29 cellular contexts compared by ENCODE assay signal in the genomic region with DNA sequence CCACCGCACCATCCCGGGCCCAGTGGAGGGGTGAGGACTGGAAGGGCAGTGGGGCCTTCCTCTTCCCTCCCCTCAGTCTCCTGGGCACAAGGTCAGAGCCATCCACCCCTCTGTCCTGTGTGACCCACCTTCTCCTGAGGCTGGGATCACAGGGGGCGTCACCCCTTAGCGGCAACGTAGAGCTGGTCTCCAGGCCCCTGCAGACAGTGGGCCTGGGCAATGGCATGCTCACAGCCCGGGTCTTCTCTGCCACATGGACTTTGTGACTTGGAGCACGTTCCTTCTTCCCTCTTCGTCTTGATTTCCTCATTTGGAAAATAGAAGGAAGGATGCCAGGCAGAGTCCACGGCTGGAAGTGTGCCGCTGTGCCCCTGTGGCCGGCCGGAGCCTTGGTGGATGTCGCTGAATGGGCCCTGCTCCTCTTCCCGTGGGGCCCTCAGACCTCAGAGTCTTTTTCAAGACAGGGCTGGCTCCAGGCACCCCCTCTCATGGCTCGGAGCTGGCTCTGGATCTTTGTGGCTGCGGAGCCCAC. TPM values are rescaled to one million over a fixed set of nuclear protein-coding genes. Genes with fewer than 3 reads are reported as not detected.
DNase-seq lines count a peak whose midpoint lies in the region; ATAC-seq and TF ChIP-seq lines count a peak whose summit lies in the region.
"Had no signal": no experiment of that assay in that cellular context is flagged by ENCODE, and none has a peak within 500 bp of the region (broad histone marks: within the 10 kb centered on the region; RNA-seq: fewer than 3 reads in every experiment).

No MANE protein-coding gene starts in this region.

- no peak overlapping the region for H3K4me3 ChIP-seq in HEK293 (ENCODE audit: low read depth, low read length)
- H3K4me3 ChIP-seq in duodenal mucosa (ENCODE audit: low read depth in 1 of 2, low read length in 2 of 2) = peak overlapping the region; percentile 46 to 60
- no peak overlapping the region for H3K4me3 ChIP-seq in mucosa of stomach (ENCODE audit: low read length)
- H3K4me3 ChIP-seq in subcutaneous abdominal adipose tissue (ENCODE audit: low read depth in 1 of 5, low read length in 5 of 5) = no peak overlapping the region
- H3K4me3 ChIP-seq: cardiac muscle cell, coronary artery, SJSA1, thoracic aorta had no signal

- H3K36me3 ChIP-seq in HEK293 (ENCODE audit: control insufficient read depth in 2 of 2, insufficient read depth in 1 of 2, low read length in 2 of 2) (no peaks in the 10 kb centered on the region), duodenal mucosa (ENCODE audit: control insufficient read depth in 1 of 2, insufficient read depth in 2 of 2, low read length in 2 of 2) (peaks cover 0 to 3% of the 10 kb centered on the region in 2 donors), mucosa of stomach (ENCODE audit: control insufficient read depth, insufficient read depth, low read length) (no peaks in the 10 kb centered on the region), subcutaneous abdominal adipose tissue (ENCODE audit: control insufficient read depth in 5 of 5, insufficient read depth in 5 of 5, low read length in 5 of 5) (peaks cover 0 to 2% (median 0%) of the 10 kb centered on the region in 5 donors)
- H3K36me3 ChIP-seq: cardiac muscle cell, SJSA1, thoracic aorta had no signal

- no peak overlapping the region for H3K27ac Mint-ChIP-seq in CD4-positive, alpha-beta T cell
- H3K27ac Mint-ChIP-seq: activated T-helper 17 cell treated with anti-CD3 and anti-CD28 coated beads, Interleukin-2, amount 50 U/mL, for 72 hours; T-cell had no signal

- H3K9me3 Mint-ChIP-seq in CD4-positive, alpha-beta T cell = no peaks in the 10 kb centered on the region
- H3K9me3 Mint-ChIP-seq: activated naive CD4-positive, alpha-beta T cell treated with anti-CD3 and anti-CD28 coated beads, Interleukin-2, amount 50 U/mL, for 72 hours; activated T-helper 17 cell treated with anti-CD3 and anti-CD28 coated beads, Interleukin-2, amount 50 U/mL, for 72 hours; nephron; stimulated activated effector memory CD8-positive, alpha-beta T cell treated with anti-CD3 and anti-CD28 coated beads, Interleukin-12 subunit alpha, Interleukin-12 subunit beta, amount 100 ng/mL, for 72 hours; T-cell had no signal

- H3K27ac ChIP-seq in HEK293 (ENCODE audit: extremely low read depth, low read depth, low read length) (no peak overlapping the region), duodenal mucosa (ENCODE audit: low read depth, low read length) (peak overlapping the region; percentile 83), subcutaneous abdominal adipose tissue (ENCODE audit: low read depth, low read length) (peak overlapping the region; percentile 55)
- H3K27ac ChIP-seq in CD4-positive, alpha-beta T cell (ENCODE audit: low read depth, low read length) = no peak overlapping the region
- H3K27ac ChIP-seq: cardiac muscle cell, coronary artery, SJSA1, thoracic aorta had no signal

- no peak for DNase-seq in CD4-positive, alpha-beta T cell
- DNase-seq: activated CD4-positive, alpha-beta T cell treated with anti-CD3 and anti-CD28 coated beads, Interleukin-2, amount 50 U/mL, for 48 hours; activated CD8-positive, alpha-beta memory T cell treated with anti-CD3 and anti-CD28 coated beads, Interleukin-2, amount 50 U/mL, for 48 hours; anterior cingulate cortex; C1 segment of cervical spinal cord; foreskin fibroblast; midbrain; NCI-H1417; NCI-H2081 treated with DMSO at 0.1 percent for 48 hours; NCI-H226; stimulated activated CD4-positive, alpha-beta T cell treated with anti-CD3 and anti-CD28 coated beads, Interleukin-4, amount 100 ng/mL, for 24 hours; T-cell had no signal

- intact Hi-C loops in CD4-positive, alpha-beta T cell (cut with DNase I, micrococcal nuclease) = no loop called here

- no peak overlapping the region for H3K4me3 Mint-ChIP-seq in CD4-positive, alpha-beta T cell
- H3K4me3 Mint-ChIP-seq: activated T-helper 17 cell treated with anti-CD3 and anti-CD28 coated beads, Interleukin-2, amount 50 U/mL, for 72 hours; nephron; stimulated activated effector memory CD8-positive, alpha-beta T cell treated with anti-CD3 and anti-CD28 coated beads, Interleukin-12 subunit alpha, Interleukin-12 subunit beta, amount 100 ng/mL, for 72 hours; T-cell had no signal

- POLR2A ChIA-PET in HEK293 (lab: Yijun Ruan, JAX) = no interaction called here
- POLR2A ChIA-PET in CD4-positive, alpha-beta T cell (lab: Charles Lee) = no interaction called here

- H3K27me3 ChIP-seq in duodenal mucosa (ENCODE audit: control insufficient read depth in 1 of 2, insufficient read depth in 2 of 2, low read length in 2 of 2) = no peaks in the 10 kb centered on the region
- H3K27me3 ChIP-seq in mucosa of stomach (ENCODE audit: control insufficient read depth, insufficient read depth, low read length) = no peaks in the 10 kb centered on the region
- peaks cover 0 to 2% (median 0%) of the 10 kb centered on the region in 5 donors for H3K27me3 ChIP-seq in subcutaneous abdominal adipose tissue (ENCODE audit: control insufficient read depth in 5 of 5, insufficient read depth in 4 of 5, low read length in 5 of 5)
- no peaks in the 10 kb centered on the region for H3K27me3 ChIP-seq in CD4-positive, alpha-beta T cell (ENCODE audit: control insufficient read depth, insufficient read depth, low read length)
- H3K27me3 ChIP-seq: cardiac muscle cell, SJSA1 had no signal

- no peaks in the 10 kb centered on the region for H3K27me3 Mint-ChIP-seq in CD4-positive, alpha-beta T cell
- H3K27me3 Mint-ChIP-seq: activated T-helper 17 cell treated with anti-CD3 and anti-CD28 coated beads, Interleukin-2, amount 50 U/mL, for 72 hours; T-cell had no signal

- no peaks in the 10 kb centered on the region for H3K9me3 ChIP-seq in HEK293 (ENCODE audit: control insufficient read depth, insufficient read depth, low read depth, low read length)
- no peaks in the 10 kb centered on the region for H3K9me3 ChIP-seq in duodenal mucosa (ENCODE audit: control insufficient read depth in 1 of 2, low read length in 2 of 2)
- no peaks in the 10 kb centered on the region for H3K9me3 ChIP-seq in mucosa of stomach (ENCODE audit: control insufficient read depth, low read length)
- H3K9me3 ChIP-seq in subcutaneous abdominal adipose tissue (ENCODE audit: control insufficient read depth in 5 of 5, low read length in 5 of 5) = peaks cover 0 to 2% (median 0%) of the 10 kb centered on the region in 5 donors
- H3K9me3 ChIP-seq in CD4-positive, alpha-beta T cell (ENCODE audit: control insufficient read depth, low read length) = no peaks in the 10 kb centered on the region
- H3K9me3 ChIP-seq: SJSA1, thoracic aorta had no signal

- ATAC-seq in CD4-positive, alpha-beta T cell (ENCODE audit: poor library complexity) = no peak
- ATAC-seq in HG03108 (IDR thresholded peaks at IDR 0.05; ENCODE audit: unreplicated experiment) (no peak), HG03442 (IDR thresholded peaks at IDR 0.05; ENCODE audit: unreplicated experiment) (no peak)
- ATAC-seq: activated naive CD4-positive, alpha-beta T cell treated with anti-CD3 and anti-CD28 coated beads, Interleukin-2, amount 50 U/mL, for 72 hours; activated T-helper 17 cell treated with anti-CD3 and anti-CD28 coated beads, Interleukin-2, amount 50 U/mL, for 72 hours; esophagus mucosa; Panc1; right cardiac atrium; stimulated activated effector memory CD8-positive, alpha-beta T cell treated with anti-CD3 and anti-CD28 coated beads, Interleukin-12 subunit alpha, Interleukin-12 subunit beta, amount 100 ng/mL, for 72 hours; T-cell had no signal

- H3K36me3 Mint-ChIP-seq in CD4-positive, alpha-beta T cell (ENCODE audit: low read depth) = no peaks in the 10 kb centered on the region
- H3K36me3 Mint-ChIP-seq: activated naive CD4-positive, alpha-beta T cell treated with anti-CD3 and anti-CD28 coated beads, Interleukin-2, amount 50 U/mL, for 72 hours; stimulated activated effector memory CD8-positive, alpha-beta T cell treated with anti-CD3 and anti-CD28 coated beads, Interleukin-12 subunit alpha, Interleukin-12 subunit beta, amount 100 ng/mL, for 72 hours; T-cell had no signal

- CTCF ChIA-PET in HEK293 (lab: Yijun Ruan, JAX) = interaction anchor here (0.6 kb wide), 1 partner anchor 140 kb away, joined by 4 read pairs; no protein-coding TSS in a partner anchor
- CTCF ChIA-PET in CD4-positive, alpha-beta T cell (lab: Charles Lee) = no interaction called here

- H3K4me1 Mint-ChIP-seq in CD4-positive, alpha-beta T cell (ENCODE audit: low read depth) = peaks cover 6% of the 10 kb centered on the region
- H3K4me1 Mint-ChIP-seq: activated T-helper 17 cell treated with anti-CD3 and anti-CD28 coated beads, Interleukin-2, amount 50 U/mL, for 72 hours had no signal

- no peak for TF ChIP-seq CTCF in HEK293 (tag by site-specific recombination; IDR thresholded peaks at IDR 0.05)
- no peak for TF ChIP-seq CTCF in CD4-positive, alpha-beta T cell (IDR thresholded peaks at IDR 0.05)

- H3K9ac ChIP-seq in duodenal mucosa (ENCODE audit: low read depth in 1 of 2, low read length in 2 of 2) (peak overlapping the region; percentile 44 to 66), mucosa of stomach (ENCODE audit: low read length) (peak overlapping the region; percentile 37), subcutaneous abdominal adipose tissue (ENCODE audit: low read length in 5 of 5) (peak overlapping the region in 2 of 5 donors; percentile 10 to 32)

- H3K4me1 ChIP-seq in HEK293 (ENCODE audit: control insufficient read depth, insufficient read depth, low read length) = no peaks in the 10 kb centered on the region
- peaks cover 98% of the 10 kb centered on the region in 2 donors for H3K4me1 ChIP-seq in duodenal mucosa (ENCODE audit: control insufficient read depth in 1 of 2, insufficient read depth in 2 of 2, low read length in 2 of 2)
- peaks cover 100% of the 10 kb centered on the region for H3K4me1 ChIP-seq in mucosa of stomach (ENCODE audit: control insufficient read depth, insufficient read depth, low read length)
- peaks cover 40 to 100% (median 98%) of the 10 kb centered on the region in 5 donors for H3K4me1 ChIP-seq in subcutaneous abdominal adipose tissue (ENCODE audit: control insufficient read depth in 5 of 5, insufficient read depth in 5 of 5, low read length in 5 of 5)

TF ChIP-seq in HEK293, 187 proteins besides CTCF, POLR2A, EP300 and RAD21 (continues in another document):
- TF ChIP-seq, protein P1, sequence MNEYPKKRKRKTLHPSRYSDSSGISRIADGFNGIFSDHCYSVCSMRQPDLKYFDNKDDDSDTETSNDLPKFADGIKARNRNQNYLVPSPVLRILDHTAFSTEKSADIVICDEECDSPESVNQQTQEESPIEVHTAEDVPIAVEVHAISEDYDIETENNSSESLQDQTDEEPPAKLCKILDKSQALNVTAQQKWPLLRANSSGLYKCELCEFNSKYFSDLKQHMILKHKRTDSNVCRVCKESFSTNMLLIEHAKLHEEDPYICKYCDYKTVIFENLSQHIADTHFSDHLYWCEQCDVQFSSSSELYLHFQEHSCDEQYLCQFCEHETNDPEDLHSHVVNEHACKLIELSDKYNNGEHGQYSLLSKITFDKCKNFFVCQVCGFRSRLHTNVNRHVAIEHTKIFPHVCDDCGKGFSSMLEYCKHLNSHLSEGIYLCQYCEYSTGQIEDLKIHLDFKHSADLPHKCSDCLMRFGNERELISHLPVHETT (tag by site-specific recombination; IDR thresholded peaks at IDR 0.05) = no peak

RNA-seq across cellular contexts. Expression of a gene that starts 10.0 kb away (rescaled TPM):
- 1 to 10 TPM; 7.3 to 8.4 TPM for total RNA-seq in CD4-positive, alpha-beta T cell

Comparison
In these comparisons a context has a peak if more than half of its experiments do, and no peak if none do; other contexts are left out.
1. H3K27ac ChIP-seq: peak in duodenal mucosa (single experiment) and subcutaneous abdominal adipose tissue (single experiment); none in HEK293 (single experiment) and CD4-positive, alpha-beta T cell (single experiment).
2. H3K4me3 ChIP-seq: peak in duodenal mucosa (2 of 2); none in HEK293 (single experiment), mucosa of stomach (single experiment) and subcutaneous abdominal adipose tissue (0 of 5).